In the genomic region with DNA sequence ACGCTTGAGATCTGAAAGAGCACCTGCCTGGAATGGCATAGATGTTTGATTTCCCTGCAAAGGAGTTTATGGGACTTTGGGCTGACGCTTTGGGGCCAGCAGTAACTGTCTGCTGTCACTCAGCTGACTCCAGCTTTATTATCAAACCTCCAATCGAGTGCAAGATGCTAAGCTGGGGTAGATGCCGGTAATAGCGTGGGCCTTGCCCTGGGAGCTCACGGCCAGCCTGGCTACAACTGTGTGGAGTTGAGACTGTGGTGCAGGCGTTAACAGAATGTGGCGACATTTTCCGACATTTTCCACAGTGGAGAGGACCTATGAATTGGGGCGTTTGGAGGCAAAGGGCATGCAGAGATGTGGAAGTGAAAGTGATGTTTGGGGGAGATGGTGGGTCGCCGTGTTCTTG, we compare ENCODE assay signal across 9 cellular contexts. TPM values are rescaled to one million over a fixed set of nuclear protein-coding genes. Genes with fewer than 3 reads are reported as not detected.
DNase-seq lines count a peak whose midpoint lies in the region; ATAC-seq, FAIRE-seq and TF ChIP-seq lines count a peak whose summit lies in the region.
"Had no signal": no experiment of that assay in that cellular context is flagged by ENCODE, and none has a peak within 500 bp of the region (broad histone marks: within the 10 kb centered on the region; RNA-seq: fewer than 3 reads in every experiment).

No MANE protein-coding gene starts in this region.

- H3K9ac ChIP-seq in endothelial cell of umbilical vein (replicated peaks; ENCODE audit: extremely low read depth, insufficient read depth, low read length) = peak overlapping the region; percentile 80

- no peak overlapping the region for H2AFZ ChIP-seq in OCI-LY7 (ENCODE audit: low read length)
- H2AFZ ChIP-seq in endothelial cell of umbilical vein (ENCODE audit: low read depth, low read length) = no peak overlapping the region

- POLR2A ChIA-PET in OCI-LY7 (lab: Charles Lee) (interaction anchor here (1.0 to 1.6 kb wide), 2 partner anchors 14 to 21 kb away, joined by 3 to 8 read pairs; no protein-coding TSS in a partner anchor), endothelial cell of umbilical vein (lab: Charles Lee) (no interaction called here)

- no peak overlapping the region for H3K27ac Mint-ChIP-seq in Calu3 (ENCODE audit: unreplicated experiment)

- WGBS in ovary, 3 donors = 69 to 78% (median 75%) methylated on average over 12 of the region's 12 CpGs

- H3K79me2 ChIP-seq in OCI-LY7 (ENCODE audit: insufficient read depth, low read depth, low read length) (no peaks in the 10 kb centered on the region), endothelial cell of umbilical vein (ENCODE audit: control insufficient read depth, insufficient read depth, low read length) (peaks cover 5% of the 10 kb centered on the region)

- H3K27me3 Mint-ChIP-seq in Calu3 (ENCODE audit: unreplicated experiment) = no peaks in the 10 kb centered on the region

- H3K4me3 ChIP-seq in OCI-LY7 (ENCODE audit: low read depth, low read length, poor library complexity, severe bottlenecking) (peak overlapping the region; percentile 91), endothelial cell of umbilical vein (replicated peaks in 1 of 3; ENCODE audit: insufficient read depth in 1 of 3, low read depth in 1 of 3, low read length in 3 of 3) (peak overlapping the region in 2 of 3 experiments; percentile 68), ovary (peak overlapping the region; percentile 100)

- CTCF ChIA-PET in Calu3 (lab: Charles Lee) (interaction anchor here (0.5 to 1.3 kb wide), 3 partner anchors 64 to 289 kb away, joined by 3 to 5 read pairs (median 3); no protein-coding TSS in a partner anchor), OCI-LY7 (lab: Charles Lee; ENCODE audit: unreplicated experiment) (interaction anchor here (0.8 kb wide), 1 partner anchor 306 kb away, joined by 3 read pairs; no protein-coding TSS in a partner anchor), endothelial cell of umbilical vein (lab: Charles Lee) (interaction anchor here (0.6 to 2.5 kb wide), 2 partner anchors 8 to 65 kb away, joined by 3 to 11 read pairs; no protein-coding TSS in a partner anchor)

- peaks cover 36% of the 10 kb centered on the region for H3K36me3 Mint-ChIP-seq in Calu3 (ENCODE audit: insufficient read depth, unreplicated experiment)

- no peaks in the 10 kb centered on the region for H3K36me3 ChIP-seq in OCI-LY7 (ENCODE audit: insufficient read depth, low read length)
- no peaks in the 10 kb centered on the region for H3K36me3 ChIP-seq in endothelial cell of umbilical vein (ENCODE audit: control insufficient read depth in 2 of 2, extremely low read depth in 1 of 2, insufficient read depth in 2 of 2, low read length in 2 of 2)
- H3K36me3 ChIP-seq in ovary = no peaks in the 10 kb centered on the region

- H3K9me3 Mint-ChIP-seq in Calu3 (ENCODE audit: low read depth, unreplicated experiment) = no peaks in the 10 kb centered on the region

- intact Hi-C loops in Calu3 (cut with micrococcal nuclease; ENCODE audit: unreplicated experiment) = no loop called here
- intact Hi-C loops in OCI-LY7 (cut with micrococcal nuclease; ENCODE audit: unreplicated experiment) = loop anchor here (1.0 to 10.0 kb wide), 5 partner anchors 27 to 650 kb away; a partner anchor contains a TSS
- intact Hi-C loops in endothelial cell of umbilical vein (cut with micrococcal nuclease) = loop anchor here (1.0 to 10.0 kb wide), 2 partner anchors 27 to 120 kb away; no protein-coding TSS in a partner anchor
- intact Hi-C loops in ovary (cut with DNase I) = no loop called here

- H3K9me1 ChIP-seq in endothelial cell of umbilical vein (replicated peaks; ENCODE audit: control insufficient read depth, extremely low read depth, insufficient read depth, low read length) = no peaks in the 10 kb centered on the region

- ATAC-seq in GM19397 (IDR thresholded peaks at IDR 0.05; ENCODE audit: unreplicated experiment) = no peak
- no peak for ATAC-seq in GM18909 (IDR thresholded peaks at IDR 0.05; ENCODE audit: poor library complexity, unreplicated experiment)

- DNase-seq in Calu3 = no peak
- DNase-seq in OCI-LY7 (ENCODE audit: low spot score) = peak; percentile 37
- DNase-seq in endothelial cell of umbilical vein (ENCODE audit: low read depth, low spot score) = no peak
- DNase-seq in ovary = no peak
- no peak for DNase-seq in foreskin melanocyte
- no peak for DNase-seq in cerebellum (ENCODE audit: low spot score)
- DNase-seq: NCI-H748 treated with DMSO at 0.1 percent for 48 hours had no signal

- H3K4me1 ChIP-seq in OCI-LY7 (ENCODE audit: insufficient read depth, low read length, poor library complexity, severe bottlenecking) (peaks cover 52% of the 10 kb centered on the region), endothelial cell of umbilical vein (ENCODE audit: control insufficient read depth, extremely low read depth, insufficient read depth, low read length) (peaks cover 28% of the 10 kb centered on the region), ovary (ENCODE audit: insufficient read depth) (peaks cover 12% of the 10 kb centered on the region)

- BruUV-seq in Calu3 (replicated peaks; lab: Mats Ljungman, UMichigan) (no TSS peak), OCI-LY7 (replicated peaks; lab: Mats Ljungman, UMichigan) (no TSS peak), endothelial cell of umbilical vein (replicated peaks; lab: Mats Ljungman, UMichigan) (TSS peak; percentile 26)

- TF ChIP-seq CTCF in Calu3 (IDR thresholded peaks at IDR 0.05; ENCODE audit: unreplicated experiment) (no peak), OCI-LY7 (conservative IDR thresholded peaks at IDR 0.05; ENCODE audit: low read length) (no peak), endothelial cell of umbilical vein (IDR thresholded peaks at IDR 0.05; ENCODE audit: extremely low read depth in 1 of 2, insufficient read depth in 1 of 2, low read depth in 1 of 2, low read length in 2 of 2) (no peak), ovary (IDR thresholded peaks at IDR 0.05) (no peak)

- H4K20me1 ChIP-seq in OCI-LY7 (ENCODE audit: insufficient read depth, low read length) (0 out of 2 replicates have a peak, but pooled peaks cover 4% of the 10 kb centered on the region), endothelial cell of umbilical vein (replicated peaks; ENCODE audit: control insufficient read depth, extremely low read depth, insufficient read depth, low read length) (no peaks in the 10 kb centered on the region)

- peak; percentile 4 for FAIRE-seq in endothelial cell of umbilical vein (lab: Jason Lieb, UNC)

- H3K4me2 ChIP-seq in OCI-LY7 (ENCODE audit: low read length) (peak overlapping the region; percentile 88), endothelial cell of umbilical vein (ENCODE audit: insufficient read depth, low read length) (peak overlapping the region; percentile 84)

- H3K9me3 ChIP-seq in OCI-LY7 (ENCODE audit: low read length) (no peaks in the 10 kb centered on the region), endothelial cell of umbilical vein (replicated peaks; ENCODE audit: control insufficient read depth, insufficient read depth, low read length) (no peaks in the 10 kb centered on the region), ovary (no peaks in the 10 kb centered on the region)

- TF ChIP-seq POLR2A in endothelial cell of umbilical vein (IDR thresholded peaks at IDR 0.05; ENCODE audit: low read depth, low read length) (no peak), ovary (IDR thresholded peaks at IDR 0.05) (no peak)

- peaks cover 25% of the 10 kb centered on the region for H3K4me1 Mint-ChIP-seq in Calu3 (ENCODE audit: low read depth, unreplicated experiment)

- no peak for TF ChIP-seq EP300 in ovary (IDR thresholded peaks at IDR 0.05)

- dilution Hi-C loops in endothelial cell of umbilical vein (cut with MboI; ENCODE audit: extremely low pct_ligation_motif_present, low sequenced_read_pairs) = no loop called here

- H3K9me2 ChIP-seq in OCI-LY7 (ENCODE audit: insufficient read depth, low read length) = no peaks in the 10 kb centered on the region

- H3K4me3 Mint-ChIP-seq in Calu3 (ENCODE audit: low read depth, unreplicated experiment) = peak overlapping the region; percentile 79

- H3K27ac ChIP-seq in OCI-LY7 (ENCODE audit: low read depth, low read length, poor library complexity, severe bottlenecking) (peak overlapping the region; percentile 21), endothelial cell of umbilical vein (ENCODE audit: insufficient read depth, low read depth, low read length) (no peak overlapping the region), ovary (no peak overlapping the region)

- H3K27me3 ChIP-seq in endothelial cell of umbilical vein (ENCODE audit: control insufficient read depth in 2 of 2, insufficient read depth in 2 of 2, low read length in 2 of 2) (no peaks in the 10 kb centered on the region), ovary (no peaks in the 10 kb centered on the region)

TF ChIP-seq in endothelial cell of umbilical vein, 7 proteins besides CTCF, POLR2A, EP300 and RAD21 (continues in another document):
- no peak for TF ChIP-seq FOS (IDR thresholded peaks at IDR 0.05; ENCODE audit: borderline replicate concordance, insufficient read depth, low read length)

RNA-seq across cellular contexts. Expression of a gene that starts 1.3 kb away (rescaled TPM):
- total RNA-seq in Calu3 (2022) = 19.9 and 21.2 TPM in 2 replicates
- 3.1 and 3.9 TPM in 2 replicates for total RNA-seq in OCI-LY7 (2014; rRNA removed; shearing (Covaris generic))
- total RNA-seq in OCI-LY7 (2022) = 41.2 and 43.4 TPM in 2 replicates
- total RNA-seq in endothelial cell of umbilical vein = 28.8 and 30.2 TPM in 2 replicates
- polyA plus RNA-seq in endothelial cell of umbilical vein = 52.6 and 77.7 TPM in 2 replicates
- polyA plus RNA-seq in endothelial cell of umbilical vein (2011; cell fraction: cytosol; rRNA removed) = 22.0 and 28.8 TPM in 2 replicates
- polyA plus RNA-seq in endothelial cell of umbilical vein (2011; cell fraction: nucleus; rRNA removed) = 10.4 and 11.5 TPM in 2 replicates
- polyA plus RNA-seq in endothelial cell of umbilical vein (2012) = 13.7 and 17.7 TPM in 2 replicates
- polyA minus RNA-seq in endothelial cell of umbilical vein = 18.9 and 19.3 TPM in 2 replicates
- 10.0 TPM for polyA minus RNA-seq in endothelial cell of umbilical vein (2011; cell fraction: cytosol; rRNA and poly(A)+ RNA removed)
- 6.1 and 9.6 TPM in 2 replicates for polyA minus RNA-seq in endothelial cell of umbilical vein (2011; cell fraction: nucleus; rRNA and poly(A)+ RNA removed)
- 10 to 100 TPM in 6 of 7 donors, 1 to 10 TPM in 1; 7.8 to 21.7 (median 12.6) TPM for total RNA-seq in ovary
- 10 to 100 TPM in 1 of 2 donors, 1 to 10 TPM in 1; 3.9 to 16.5 TPM for polyA plus RNA-seq in ovary
- 5.4 TPM for total RNA-seq in cerebellum

RNA-seq across cellular contexts. Expression of a gene that starts 50.1 kb away (rescaled TPM):
- total RNA-seq in Calu3 (2022) (333 and 347 TPM in 2 replicates), OCI-LY7 (2022) (201 and 225 TPM in 2 replicates), endothelial cell of umbilical vein (198 and 207 TPM in 2 replicates), ovary (100 to 1,000 TPM in 6 of 7 donors, 10 to 100 TPM in 1; 67.2 to 133 (median 114) TPM), cerebellum (57.8 TPM)
- total RNA-seq in OCI-LY7 (2014; rRNA removed; shearing (Covaris generic)) = 181 and 241 TPM in 2 replicates
- polyA plus RNA-seq in endothelial cell of umbilical vein (104 and 107 TPM in 2 replicates), ovary (100 to 1,000 TPM in 1 of 2 donors, 10 to 100 TPM in 1; 62.3 to 185 TPM)
- 93.2 and 103 TPM in 2 replicates for polyA plus RNA-seq in endothelial cell of umbilical vein (2011; cell fraction: cytosol; rRNA removed)
- 273 and 313 TPM in 2 replicates for polyA plus RNA-seq in endothelial cell of umbilical vein (2011; cell fraction: nucleus; rRNA removed)
- 163 and 181 TPM in 2 replicates for polyA plus RNA-seq in endothelial cell of umbilical vein (2012)
- polyA minus RNA-seq in endothelial cell of umbilical vein = 113 and 145 TPM in 2 replicates
- 136 TPM for polyA minus RNA-seq in endothelial cell of umbilical vein (2011; cell fraction: cytosol; rRNA and poly(A)+ RNA removed)
- polyA minus RNA-seq in endothelial cell of umbilical vein (2011; cell fraction: nucleus; rRNA and poly(A)+ RNA removed) = 83.3 and 97.0 TPM in 2 replicates

Comparison
In these comparisons a context has a peak if more than half of its experiments do, and no peak if none do; other contexts are left out.
1. intact Hi-C loops: an anchor here in OCI-LY7 (1.0 to 10.0 kb wide) and endothelial cell of umbilical vein (1.0 to 10.0 kb wide); none called in Calu3 and ovary.